ENCODE assay signal across 13 cellular contexts in the genomic region with DNA sequence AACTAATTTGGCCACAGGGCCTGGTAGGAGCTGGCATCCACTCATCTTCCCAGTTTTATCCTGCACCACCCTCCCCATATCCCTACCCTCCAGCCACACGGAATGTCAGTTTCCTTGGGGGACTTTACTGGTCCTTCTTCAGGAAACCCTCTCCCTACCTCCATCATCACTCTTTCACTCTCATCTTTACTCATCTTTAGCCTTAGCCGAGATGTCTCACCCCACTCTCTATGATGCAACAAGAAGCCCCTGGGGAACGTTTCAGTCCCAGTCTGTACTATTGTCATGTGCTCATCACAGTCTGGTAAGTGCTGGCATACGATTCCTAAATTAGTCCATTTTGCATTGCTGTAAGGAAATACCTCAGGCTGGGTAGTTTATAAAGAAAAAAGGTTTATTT. TPM values are rescaled to one million over a fixed set of nuclear protein-coding genes. Genes with fewer than 3 reads are reported as not detected.
A peak's percentile ranks its signal among the peaks of the same experiment; 100 is the strongest.
DNase-seq lines count a peak whose midpoint lies in the region; ATAC-seq lines count a peak whose summit lies in the region.
"Had no signal": no experiment of that assay in that cellular context is flagged by ENCODE, and none has a peak within 500 bp of the region (broad histone marks: within the 10 kb centered on the region; RNA-seq: fewer than 3 reads in every experiment).

No MANE protein-coding gene starts in this region.

- intact Hi-C loops in activated CD4-positive, alpha-beta T cell treated with anti-CD3 and anti-CD28 coated beads, Interleukin-2, amount 10 ng/mL, durations not matched to agents 24 days and 14 days (cut with micrococcal nuclease): loop anchor here (2.0 kb wide), 1 partner anchor 25 kb away; no protein-coding TSS in a partner anchor
- intact Hi-C loops in head of caudate nucleus (cut with DNase I): no loop called here

- H3K9me3 Mint-ChIP-seq in activated CD4-positive, alpha-beta T cell treated with anti-CD3 and anti-CD28 coated beads, Interleukin-2, amount 10 ng/mL, durations not matched to agents 24 days and 14 days: no peaks in the 10 kb centered on the region
- H3K9me3 Mint-ChIP-seq in activated CD4-positive, alpha-beta T cell treated with anti-CD3 and anti-CD28 coated beads, Interleukin-2, amount 10 ng/mL, durations not matched to agents 7 days and 5 days: no peaks in the 10 kb centered on the region

- peaks cover 14% of the 10 kb centered on the region for H3K4me1 Mint-ChIP-seq in activated CD4-positive, alpha-beta T cell treated with anti-CD3 and anti-CD28 coated beads, Interleukin-2, amount 10 ng/mL, durations not matched to agents 24 days and 14 days
- peaks cover 12% of the 10 kb centered on the region for H3K4me1 Mint-ChIP-seq in activated CD4-positive, alpha-beta T cell treated with anti-CD3 and anti-CD28 coated beads, Interleukin-2, amount 10 ng/mL, durations not matched to agents 7 days and 5 days

- no peak for DNase-seq in activated CD4-positive, alpha-beta T cell treated with anti-CD3 and anti-CD28 coated beads, Interleukin-2, amount 10 ng/mL, durations not matched to agents 24 days and 14 days
- DNase-seq in activated CD4-positive, alpha-beta T cell treated with anti-CD3 and anti-CD28 coated beads, Interleukin-2, amount 10 ng/mL, durations not matched to agents 7 days and 5 days: no peak
- DNase-seq in fibroblast of peridontal ligament (ENCODE audit: extremely low read depth) (peak; percentile 8), head of caudate nucleus (no peak), GDM1 (lab: John Stamatoyannopoulos, UW) (no peak), NCI-H446 treated with DMSO at 0.1 percent for 48 hours (lab: John Stamatoyannopoulos, UW) (no peak)
- DNase-seq: DND-41; effector CD4-positive, alpha-beta T cell; glutamatergic neuron; NCI-H1092 treated with DMSO at 0.1 percent for 48 hours; SW 1271 had no signal

- peak overlapping the region; percentile 42 for H3K27ac Mint-ChIP-seq in activated CD4-positive, alpha-beta T cell treated with anti-CD3 and anti-CD28 coated beads, Interleukin-2, amount 10 ng/mL, durations not matched to agents 24 days and 14 days
- H3K27ac Mint-ChIP-seq in activated CD4-positive, alpha-beta T cell treated with anti-CD3 and anti-CD28 coated beads, Interleukin-2, amount 10 ng/mL, durations not matched to agents 7 days and 5 days: no peak overlapping the region

- no peaks in the 10 kb centered on the region for H3K27me3 Mint-ChIP-seq in activated CD4-positive, alpha-beta T cell treated with anti-CD3 and anti-CD28 coated beads, Interleukin-2, amount 10 ng/mL, durations not matched to agents 24 days and 14 days
- H3K27me3 Mint-ChIP-seq in activated CD4-positive, alpha-beta T cell treated with anti-CD3 and anti-CD28 coated beads, Interleukin-2, amount 10 ng/mL, durations not matched to agents 7 days and 5 days: no peaks in the 10 kb centered on the region

- peak; percentile 78 for ATAC-seq in GM21619 (IDR thresholded peaks at IDR 0.05; ENCODE audit: unreplicated experiment)
- peak; percentile 63 for ATAC-seq in HG03108 (IDR thresholded peaks at IDR 0.05; ENCODE audit: unreplicated experiment)

- POLR2A ChIA-PET in activated CD4-positive, alpha-beta T cell treated with anti-CD3 and anti-CD28 coated beads, Interleukin-2, amount 10 ng/mL, durations not matched to agents 7 days and 5 days (lab: Charles Lee): no interaction called here

- H3K36me3 Mint-ChIP-seq in activated CD4-positive, alpha-beta T cell treated with anti-CD3 and anti-CD28 coated beads, Interleukin-2, amount 10 ng/mL, durations not matched to agents 24 days and 14 days (ENCODE audit: low read depth): peaks cover 2% of the 10 kb centered on the region
- H3K36me3 Mint-ChIP-seq in activated CD4-positive, alpha-beta T cell treated with anti-CD3 and anti-CD28 coated beads, Interleukin-2, amount 10 ng/mL, durations not matched to agents 7 days and 5 days (ENCODE audit: low read depth): peaks cover 11% of the 10 kb centered on the region

- no peak overlapping the region for H3K4me3 Mint-ChIP-seq in activated CD4-positive, alpha-beta T cell treated with anti-CD3 and anti-CD28 coated beads, Interleukin-2, amount 10 ng/mL, durations not matched to agents 24 days and 14 days
- H3K4me3 Mint-ChIP-seq in activated CD4-positive, alpha-beta T cell treated with anti-CD3 and anti-CD28 coated beads, Interleukin-2, amount 10 ng/mL, durations not matched to agents 7 days and 5 days: no peak overlapping the region

- CTCF ChIA-PET in activated CD4-positive, alpha-beta T cell treated with anti-CD3 and anti-CD28 coated beads, Interleukin-2, amount 10 ng/mL, durations not matched to agents 7 days and 5 days (lab: Charles Lee): no interaction called here

RNA-seq across cellular contexts. Expression of gene TMEM248, which starts 34.9 kb away (rescaled TPM):
- total RNA-seq in activated CD4-positive, alpha-beta T cell treated with anti-CD3 and anti-CD28 coated beads, Interleukin-2, amount 10 ng/mL, durations not matched to agents 24 days and 14 days: 88.4 and 92.2 TPM in 2 replicates
- 100 to 1,000 TPM in 1 of 2 experiments, 10 to 100 TPM in 1; 85.0 to 104 TPM for total RNA-seq in activated CD4-positive, alpha-beta T cell treated with anti-CD3 and anti-CD28 coated beads, Interleukin-2, amount 10 ng/mL, durations not matched to agents 7 days and 5 days
